ENCODE assay signal across 24 cellular contexts in genomic region chr1:18397636-18398035, GRCh38.
"Had no signal": no experiment of that assay in that cellular context is flagged by ENCODE, and none has a peak within 500 bp of the region (broad histone marks: within the 10 kb centered on the region; RNA-seq: fewer than 3 reads in every experiment).

No MANE protein-coding gene starts in this region.

- H3K27ac Mint-ChIP-seq: mesothelial cell of epicardium, naive B cell had no signal

- H3K9me3 Mint-ChIP-seq: mesothelial cell of epicardium had no signal

- H3K4me3 ChIP-seq: coronary artery, dorsolateral prefrontal cortex, esophagus squamous epithelium, gastrocnemius medialis, heart right ventricle, left lung, lower lobe of right lung, mucosa of descending colon had no signal

- H3K4me3 Mint-ChIP-seq: mesothelial cell of epicardium, naive B cell had no signal

- H3K36me3 Mint-ChIP-seq: mesothelial cell of epicardium, naive B cell had no signal

- H3K27ac ChIP-seq: coronary artery, dorsolateral prefrontal cortex, epithelial cell of prostate, esophagus squamous epithelium, gastrocnemius medialis, heart right ventricle, left lung, lower lobe of right lung had no signal

- H3K4me1 ChIP-seq: esophagus squamous epithelium, gastrocnemius medialis, heart right ventricle, left lung, lower lobe of right lung had no signal

- H3K9me3 ChIP-seq: esophagus squamous epithelium, gastrocnemius medialis, heart right ventricle, left lung, lower lobe of right lung, mucosa of descending colon had no signal

- ATAC-seq: esophagus mucosa, gastrocnemius medialis, heart right ventricle, left cardiac atrium, left lung, left ventricle myocardium superior, lower lobe of right lung, mucosa of descending colon had no signal

- H3K4me1 Mint-ChIP-seq: naive B cell had no signal

- DNase-seq: dermis blood vessel endothelial cell; dorsolateral prefrontal cortex; effector CD4-positive, alpha-beta T cell; effector memory CD4-positive, alpha-beta T cell; erythroblast; esophagus squamous epithelium; foreskin fibroblast; foreskin melanocyte; gastrocnemius medialis; glutamatergic neuron; head of caudate nucleus; heart right ventricle; hippocampal formation; left cardiac atrium; left lung; left ventricle myocardium superior; lower lobe of right lung; mesenchymal stem cell; mucosa of descending colon; naive B cell had no signal

- H3K36me3 ChIP-seq: esophagus squamous epithelium, gastrocnemius medialis, heart right ventricle, left lung, lower lobe of right lung had no signal
